In the genomic region with DNA sequence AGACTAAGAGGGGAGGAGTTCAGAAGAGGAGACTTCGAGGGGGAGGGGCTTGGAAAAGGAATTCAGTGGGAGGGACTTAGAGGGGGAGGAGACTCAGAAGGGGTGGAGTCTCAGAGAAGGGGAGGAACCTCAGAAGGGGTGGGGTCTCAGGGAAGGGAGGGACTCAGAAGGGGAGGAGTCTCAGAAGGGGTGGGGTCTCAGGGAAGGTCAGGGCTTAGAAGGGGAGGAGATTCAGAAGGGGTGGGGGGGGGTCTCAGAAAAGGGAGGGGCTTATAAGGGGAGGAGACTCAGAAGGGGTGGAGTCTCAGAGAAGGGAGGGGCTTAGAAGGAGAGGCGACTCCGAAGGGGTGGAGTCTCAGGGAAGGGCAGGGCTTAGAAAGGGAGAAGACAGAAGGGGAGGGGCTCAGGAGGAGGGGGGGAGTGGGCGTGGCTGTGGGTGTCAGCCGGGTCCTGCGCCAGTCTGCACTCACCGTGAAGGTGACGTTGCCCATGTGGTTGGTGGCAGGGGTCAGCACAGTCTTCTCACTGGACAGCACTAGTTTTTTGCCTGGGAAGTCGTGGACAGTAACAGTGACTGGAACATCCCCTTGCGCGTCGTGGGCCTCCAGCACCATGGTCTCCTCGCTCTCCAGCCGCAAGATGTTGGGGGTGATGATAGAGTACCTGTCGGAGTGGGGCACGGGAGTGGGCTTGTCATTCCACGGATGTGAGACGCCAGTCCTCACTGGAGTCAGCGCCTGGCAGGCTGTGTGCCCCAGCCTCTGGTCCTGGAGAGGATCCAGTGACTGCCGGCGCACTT, we compare ENCODE assay signal across 2 cellular contexts.
TF ChIP-seq lines count a peak whose summit lies in the region.

No MANE protein-coding gene starts in this region.

TF ChIP-seq in IMR-90, 13 proteins besides CTCF, POLR2A, EP300 and RAD21:
- TF ChIP-seq MAZ (IDR thresholded peaks at IDR 0.05; ENCODE audit: borderline replicate concordance, low read depth, low read length) (no peak), SMC3 (IDR thresholded peaks at IDR 0.05; ENCODE audit: low read depth, low read length) (no peak), RFX5 (IDR thresholded peaks at IDR 0.05; ENCODE audit: low read depth, low read length) (no peak), MXI1 (IDR thresholded peaks at IDR 0.05; ENCODE audit: borderline replicate concordance, low read depth, low read length) (no peak), BHLHE40 (IDR thresholded peaks at IDR 0.05; ENCODE audit: low read depth, low read length) (no peak), RCOR1 (IDR thresholded peaks at IDR 0.05; ENCODE audit: insufficient replicate concordance, low read length) (no peak), FOS (IDR thresholded peaks at IDR 0.05; ENCODE audit: low read depth, low read length) (no peak), CHD1 (IDR thresholded peaks at IDR 0.05; ENCODE audit: low read depth, low read length) (no peak), MAFK (IDR thresholded peaks at IDR 0.05; ENCODE audit: low read depth, low read length) (no peak), CEBPB (IDR thresholded peaks at IDR 0.05; ENCODE audit: low read depth, low read length) (no peak), NFE2L2 (IDR thresholded peaks at IDR 0.05; ENCODE audit: low read depth, low read length) (no peak)
- TF ChIP-seq, protein P1, sequence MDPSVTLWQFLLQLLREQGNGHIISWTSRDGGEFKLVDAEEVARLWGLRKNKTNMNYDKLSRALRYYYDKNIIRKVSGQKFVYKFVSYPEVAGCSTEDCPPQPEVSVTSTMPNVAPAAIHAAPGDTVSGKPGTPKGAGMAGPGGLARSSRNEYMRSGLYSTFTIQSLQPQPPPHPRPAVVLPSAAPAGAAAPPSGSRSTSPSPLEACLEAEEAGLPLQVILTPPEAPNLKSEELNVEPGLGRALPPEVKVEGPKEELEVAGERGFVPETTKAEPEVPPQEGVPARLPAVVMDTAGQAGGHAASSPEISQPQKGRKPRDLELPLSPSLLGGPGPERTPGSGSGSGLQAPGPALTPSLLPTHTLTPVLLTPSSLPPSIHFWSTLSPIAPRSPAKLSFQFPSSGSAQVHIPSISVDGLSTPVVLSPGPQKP (IDR thresholded peaks at IDR 0.05; ENCODE audit: borderline replicate concordance, low read depth, low read length), result no peak
- TF ChIP-seq, protein P2, sequence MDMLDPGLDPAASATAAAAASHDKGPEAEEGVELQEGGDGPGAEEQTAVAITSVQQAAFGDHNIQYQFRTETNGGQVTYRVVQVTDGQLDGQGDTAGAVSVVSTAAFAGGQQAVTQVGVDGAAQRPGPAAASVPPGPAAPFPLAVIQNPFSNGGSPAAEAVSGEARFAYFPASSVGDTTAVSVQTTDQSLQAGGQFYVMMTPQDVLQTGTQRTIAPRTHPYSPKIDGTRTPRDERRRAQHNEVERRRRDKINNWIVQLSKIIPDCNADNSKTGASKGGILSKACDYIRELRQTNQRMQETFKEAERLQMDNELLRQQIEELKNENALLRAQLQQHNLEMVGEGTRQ (IDR thresholded peaks at IDR 0.05; ENCODE audit: low read depth, low read length), result no peak

TF ChIP-seq in GM12878, 131 proteins besides CTCF, POLR2A, EP300 and RAD21:
- TF ChIP-seq SMAD1 (IDR thresholded peaks at IDR 0.05; ENCODE audit: low read depth, partially characterized antibody), result no peak
- TF ChIP-seq, protein P3, sequence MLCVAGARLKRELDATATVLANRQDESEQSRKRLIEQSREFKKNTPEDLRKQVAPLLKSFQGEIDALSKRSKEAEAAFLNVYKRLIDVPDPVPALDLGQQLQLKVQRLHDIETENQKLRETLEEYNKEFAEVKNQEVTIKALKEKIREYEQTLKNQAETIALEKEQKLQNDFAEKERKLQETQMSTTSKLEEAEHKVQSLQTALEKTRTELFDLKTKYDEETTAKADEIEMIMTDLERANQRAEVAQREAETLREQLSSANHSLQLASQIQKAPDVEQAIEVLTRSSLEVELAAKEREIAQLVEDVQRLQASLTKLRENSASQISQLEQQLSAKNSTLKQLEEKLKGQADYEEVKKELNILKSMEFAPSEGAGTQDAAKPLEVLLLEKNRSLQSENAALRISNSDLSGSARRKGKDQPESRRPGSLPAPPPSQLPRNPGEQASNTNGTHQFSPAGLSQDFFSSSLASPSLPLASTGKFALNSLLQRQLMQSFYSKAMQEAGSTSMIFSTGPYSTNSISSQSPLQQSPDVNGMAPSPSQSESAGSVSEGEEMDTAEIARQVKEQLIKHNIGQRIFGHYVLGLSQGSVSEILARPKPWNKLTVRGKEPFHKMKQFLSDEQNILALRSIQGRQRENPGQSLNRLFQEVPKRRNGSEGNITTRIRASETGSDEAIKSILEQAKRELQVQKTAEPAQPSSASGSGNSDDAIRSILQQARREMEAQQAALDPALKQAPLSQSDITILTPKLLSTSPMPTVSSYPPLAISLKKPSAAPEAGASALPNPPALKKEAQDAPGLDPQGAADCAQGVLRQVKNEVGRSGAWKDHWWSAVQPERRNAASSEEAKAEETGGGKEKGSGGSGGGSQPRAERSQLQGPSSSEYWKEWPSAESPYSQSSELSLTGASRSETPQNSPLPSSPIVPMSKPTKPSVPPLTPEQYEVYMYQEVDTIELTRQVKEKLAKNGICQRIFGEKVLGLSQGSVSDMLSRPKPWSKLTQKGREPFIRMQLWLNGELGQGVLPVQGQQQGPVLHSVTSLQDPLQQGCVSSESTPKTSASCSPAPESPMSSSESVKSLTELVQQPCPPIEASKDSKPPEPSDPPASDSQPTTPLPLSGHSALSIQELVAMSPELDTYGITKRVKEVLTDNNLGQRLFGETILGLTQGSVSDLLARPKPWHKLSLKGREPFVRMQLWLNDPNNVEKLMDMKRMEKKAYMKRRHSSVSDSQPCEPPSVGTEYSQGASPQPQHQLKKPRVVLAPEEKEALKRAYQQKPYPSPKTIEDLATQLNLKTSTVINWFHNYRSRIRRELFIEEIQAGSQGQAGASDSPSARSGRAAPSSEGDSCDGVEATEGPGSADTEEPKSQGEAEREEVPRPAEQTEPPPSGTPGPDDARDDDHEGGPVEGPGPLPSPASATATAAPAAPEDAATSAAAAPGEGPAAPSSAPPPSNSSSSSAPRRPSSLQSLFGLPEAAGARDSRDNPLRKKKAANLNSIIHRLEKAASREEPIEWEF (IDR thresholded peaks at IDR 0.05; ENCODE audit: insufficient replicate concordance, low read depth, low read length), result no peak
- no peak for TF ChIP-seq RB1 (IDR thresholded peaks at IDR 0.05; ENCODE audit: borderline replicate concordance)
- no peak for TF ChIP-seq ZNF274 (IDR thresholded peaks at IDR 0.05; ENCODE audit: insufficient read depth, insufficient read length)
- TF ChIP-seq SIX5 (IDR thresholded peaks at IDR 0.05; ENCODE audit: low read depth, low read length, severe bottlenecking), result no peak
- no peak for TF ChIP-seq MEF2B (IDR thresholded peaks at IDR 0.05; ENCODE audit: partially characterized antibody, poor library complexity, severe bottlenecking)
- TF ChIP-seq SRF (IDR thresholded peaks at IDR 0.05; ENCODE audit: low read depth in 2 of 2, low read length in 2 of 2), result no peak
- no peak for TF ChIP-seq KDM1A (IDR thresholded peaks at IDR 0.05; ENCODE audit: borderline replicate concordance)
